10 cellular contexts compared by ENCODE assay signal in genomic region chr1:32263236-32263593, GRCh38. TPM values are rescaled to one million over a fixed set of nuclear protein-coding genes. Genes with fewer than 3 reads are reported as not detected.
DNase-seq lines count a peak whose midpoint lies in the region; ATAC-seq and TF ChIP-seq lines count a peak whose summit lies in the region.
"Not testable (repeated sequence)": the region's sequence is repeated elsewhere in the genome, so short reads cannot be mapped to it uniquely, and the experiment has no call there.
"Had no signal": no experiment of that assay in that cellular context is flagged by ENCODE, and none has a peak within 500 bp of the region (broad histone marks: within the 10 kb centered on the region; RNA-seq: fewer than 3 reads in every experiment).

No MANE protein-coding gene starts in this region.

- H3K27me3 ChIP-seq in BLaER1; GM23338 (ENCODE audit: insufficient read depth): not testable (repeated sequence)

- not testable (repeated sequence) for H3K4me3 ChIP-seq in BLaER1, GM23338

- POLR2A ChIA-PET in T-cell (lab: Charles Lee): interaction anchor here in 1 of 2 donors (0.6 kb wide), 1 partner anchor 961 kb away, joined by 3 read pairs; no protein-coding TSS in a partner anchor
- POLR2A ChIA-PET in activated naive CD8-positive, alpha-beta T cell treated with anti-CD3 and anti-CD28 coated beads, Interleukin-2, amount 10 ng/mL, durations not matched to agents 7 days and 5 days (lab: Charles Lee): interaction anchor here (16.7 kb wide), 1 partner anchor 12 kb away, joined by 183 read pairs; the partner anchor contains the start of gene LCK
- POLR2A ChIA-PET in naive thymus-derived CD8-positive, alpha-beta T cell (lab: Charles Lee): interaction anchor here (0.7 to 50.5 kb wide), 3 partner anchors 7 to 156 kb away, joined by 4 to 2080 read pairs (median 2080); partner anchors contain the start of genes EIF3I, FAM167B, HDAC1 and KPNA6

- peak overlapping the region; percentile 89 for H3K4me2 ChIP-seq in BLaER1
- not testable (repeated sequence) for H3K4me2 ChIP-seq in GM23338

- not testable (repeated sequence) for H3K9me3 Mint-ChIP-seq in GM23338; T-cell; activated CD8-positive, alpha-beta memory T cell treated with anti-CD3 and anti-CD28 coated beads, Interleukin-2, amount 10 ng/mL, durations not matched to agents 7 days and 5 days (ENCODE audit: low read depth); activated naive CD8-positive, alpha-beta T cell treated with anti-CD3 and anti-CD28 coated beads, Interleukin-2, amount 10 ng/mL, durations not matched to agents 7 days and 5 days; naive thymus-derived CD8-positive, alpha-beta T cell

- H3K4me1 ChIP-seq in BLaER1: peaks cover 53% of the 10 kb centered on the region
- H3K4me1 ChIP-seq in GM23338 (ENCODE audit: insufficient read depth): not testable (repeated sequence)

- peak overlapping the region; percentile 59; the same call in 1 of the 2 replicates for H2AFZ ChIP-seq in GM23338

- H3K4me1 Mint-ChIP-seq in GM23338 (peaks cover 13% of the 10 kb centered on the region), T-cell (peaks cover 58 to 67% (median 65%) of the 10 kb centered on the region in 3 donors)
- peaks cover 55% of the 10 kb centered on the region for H3K4me1 Mint-ChIP-seq in activated CD8-positive, alpha-beta memory T cell treated with anti-CD3 and anti-CD28 coated beads, Interleukin-2, amount 10 ng/mL, durations not matched to agents 7 days and 5 days
- H3K4me1 Mint-ChIP-seq in activated naive CD8-positive, alpha-beta T cell treated with anti-CD3 and anti-CD28 coated beads, Interleukin-2, amount 10 ng/mL, durations not matched to agents 7 days and 5 days: peaks cover 41% of the 10 kb centered on the region
- peaks cover 26 to 68% (median 58%) of the 10 kb centered on the region in 4 donors for H3K4me1 Mint-ChIP-seq in naive thymus-derived CD8-positive, alpha-beta T cell

- H3K36me3 ChIP-seq in BLaER1; GM23338 (ENCODE audit: insufficient read depth): not testable (repeated sequence)

- not testable (repeated sequence) for H3K36me3 Mint-ChIP-seq in GM23338 (ENCODE audit: low read depth)
- H3K36me3 Mint-ChIP-seq in T-cell: peaks cover 23% of the 10 kb centered on the region
- peaks cover 35% of the 10 kb centered on the region for H3K36me3 Mint-ChIP-seq in activated CD8-positive, alpha-beta memory T cell treated with anti-CD3 and anti-CD28 coated beads, Interleukin-2, amount 10 ng/mL, durations not matched to agents 7 days and 5 days
- H3K36me3 Mint-ChIP-seq in activated naive CD8-positive, alpha-beta T cell treated with anti-CD3 and anti-CD28 coated beads, Interleukin-2, amount 10 ng/mL, durations not matched to agents 7 days and 5 days: peaks cover 32% of the 10 kb centered on the region
- peaks cover 4 to 39% (median 9%) of the 10 kb centered on the region in 3 donors for H3K36me3 Mint-ChIP-seq in naive thymus-derived CD8-positive, alpha-beta T cell

- not testable (repeated sequence) for H3K9me3 ChIP-seq in BLaER1

- H3K4me3 Mint-ChIP-seq in GM23338; activated CD8-positive, alpha-beta memory T cell treated with anti-CD3 and anti-CD28 coated beads, Interleukin-2, amount 10 ng/mL, durations not matched to agents 7 days and 5 days: not testable (repeated sequence)
- H3K4me3 Mint-ChIP-seq in T-cell: peak overlapping the region in 1 of 3 donors; percentile 68
- H3K4me3 Mint-ChIP-seq in activated naive CD8-positive, alpha-beta T cell treated with anti-CD3 and anti-CD28 coated beads, Interleukin-2, amount 10 ng/mL, durations not matched to agents 7 days and 5 days: peak overlapping the region; percentile 74
- H3K4me3 Mint-ChIP-seq in naive thymus-derived CD8-positive, alpha-beta T cell: peak overlapping the region in 7 of 10 donors; percentile 41 to 83 (median 80)

- H3K27ac ChIP-seq in BLaER1: peak overlapping the region; percentile 80
- H3K27ac ChIP-seq in GM23338 (ENCODE audit: low read depth): not testable (repeated sequence)

- DNase-seq in GM23338 (ENCODE audit: low spot score); T-cell; activated CD8-positive, alpha-beta memory T cell treated with anti-CD3 and anti-CD28 coated beads, Interleukin-2, amount 10 ng/mL, durations not matched to agents 7 days and 5 days; activated naive CD8-positive, alpha-beta T cell treated with anti-CD3 and anti-CD28 coated beads, Interleukin-2, amount 10 ng/mL, durations not matched to agents 7 days and 5 days; naive thymus-derived CD8-positive, alpha-beta T cell: not testable (repeated sequence)

- TF ChIP-seq CTCF in GM23338 (conservative IDR thresholded peaks at IDR 0.05; ENCODE audit: low read depth in 2 of 2): not testable (repeated sequence)

- H3K27me3 Mint-ChIP-seq in GM23338 (ENCODE audit: insufficient read depth, low read depth, poor library complexity); T-cell; activated CD8-positive, alpha-beta memory T cell treated with anti-CD3 and anti-CD28 coated beads, Interleukin-2, amount 10 ng/mL, durations not matched to agents 7 days and 5 days; activated naive CD8-positive, alpha-beta T cell treated with anti-CD3 and anti-CD28 coated beads, Interleukin-2, amount 10 ng/mL, durations not matched to agents 7 days and 5 days; naive thymus-derived CD8-positive, alpha-beta T cell: not testable (repeated sequence)

- not testable (repeated sequence) for ATAC-seq in GM23338; T-cell (replicated peaks in 1 of 4); activated CD8-positive, alpha-beta memory T cell treated with anti-CD3 and anti-CD28 coated beads, Interleukin-2, amount 10 ng/mL, durations not matched to agents 7 days and 5 days; activated naive CD8-positive, alpha-beta T cell treated with anti-CD3 and anti-CD28 coated beads, Interleukin-2, amount 10 ng/mL, durations not matched to agents 7 days and 5 days (ENCODE audit: low read depth); naive thymus-derived CD8-positive, alpha-beta T cell

- not testable (repeated sequence) for H4K20me1 ChIP-seq in BLaER1; GM23338 (replicated peaks; ENCODE audit: insufficient read depth)

- not testable (repeated sequence) for H3K79me2 ChIP-seq in GM23338 (replicated peaks; ENCODE audit: insufficient read depth)

- H3K27ac Mint-ChIP-seq in GM23338: not testable (repeated sequence)
- H3K27ac Mint-ChIP-seq in T-cell: peak overlapping the region; percentile 80 to 87
- H3K27ac Mint-ChIP-seq in activated CD8-positive, alpha-beta memory T cell treated with anti-CD3 and anti-CD28 coated beads, Interleukin-2, amount 10 ng/mL, durations not matched to agents 7 days and 5 days: peak overlapping the region; percentile 85
- peak overlapping the region; percentile 85 for H3K27ac Mint-ChIP-seq in activated naive CD8-positive, alpha-beta T cell treated with anti-CD3 and anti-CD28 coated beads, Interleukin-2, amount 10 ng/mL, durations not matched to agents 7 days and 5 days
- H3K27ac Mint-ChIP-seq in naive thymus-derived CD8-positive, alpha-beta T cell: peak overlapping the region; percentile 51 to 97 (median 96)

- H3K9me2 ChIP-seq in GM23338 (ENCODE audit: insufficient read depth): not testable (repeated sequence)

- H3K9ac ChIP-seq in BLaER1: not testable (repeated sequence)

- CTCF ChIA-PET in T-cell (lab: Charles Lee): interaction anchor here in 1 of 2 donors (1.4 kb wide), 1 partner anchor 14 kb away, joined by 7 read pairs; no protein-coding TSS in a partner anchor
- CTCF ChIA-PET in activated CD8-positive, alpha-beta memory T cell treated with anti-CD3 and anti-CD28 coated beads, Interleukin-2, amount 10 ng/mL, durations not matched to agents 7 days and 5 days (lab: Charles Lee): interaction anchor here (0.9 to 11.3 kb wide), 4 partner anchors 8 to 29 kb away, joined by 3 to 94 read pairs (median 6); partner anchors contain the start of genes FAM167B, HDAC1 and LCK

- not testable (repeated sequence) for H3F3A ChIP-seq in GM23338 (replicated peaks; ENCODE audit: low read depth)

RNA-seq across cellular contexts. Expression of gene LCK, which starts 12.2 kb away (rescaled TPM):
- total RNA-seq in GM23338 (2014; rRNA removed; shearing (Covaris generic)): 69.4 and 86.6 TPM in 2 replicates
- polyA plus RNA-seq in GM23338 (2016; fragmentation: Nextera tagmentation; extraction: Ambion mirVana): 33.2 and 37.5 TPM in 2 replicates
- 100 to 1,000 TPM; 341 to 489 (median 428) TPM for total RNA-seq in T-cell
- 100 to 1,000 TPM; 441 to 481 TPM for total RNA-seq in activated CD8-positive, alpha-beta memory T cell treated with anti-CD3 and anti-CD28 coated beads, Interleukin-2, amount 10 ng/mL, durations not matched to agents 7 days and 5 days
- total RNA-seq in activated naive CD8-positive, alpha-beta T cell treated with anti-CD3 and anti-CD28 coated beads, Interleukin-2, amount 10 ng/mL, durations not matched to agents 7 days and 5 days: 100 to 1,000 TPM; 460 to 472 TPM
- total RNA-seq in naive thymus-derived CD8-positive, alpha-beta T cell: 100 to 1,000 TPM; 509 to 515 TPM
- polyA plus RNA-seq in naive thymus-derived CD8-positive, alpha-beta T cell: 1,000 to 10,000 TPM in 1 of 3 donors, 100 to 1,000 TPM in 2; 876 to 1,069 (median 952) TPM
- total RNA-seq: A172, HFFc6, SJSA1 had no signal

RNA-seq across cellular contexts. Expression of gene FAM167B, which starts 16.2 kb away (rescaled TPM):
- 0.31 TPM in 1 of 2 replicates, not detected in the other for total RNA-seq in GM23338 (2014; rRNA removed; shearing (Covaris generic))
- polyA plus RNA-seq in GM23338 (2016; fragmentation: Nextera tagmentation; extraction: Ambion mirVana): 2.2 TPM in 2 replicates
- total RNA-seq in T-cell: 1 to 10 TPM in 1 of 5 donors, under 1 TPM in 4; 0.65 to 1.0 (median 0.95) TPM
- total RNA-seq in activated CD8-positive, alpha-beta memory T cell treated with anti-CD3 and anti-CD28 coated beads, Interleukin-2, amount 10 ng/mL, durations not matched to agents 7 days and 5 days: 1 to 10 TPM in 1 of 2 experiments, under 1 TPM in 1; 0.80 to 1.2 TPM
- total RNA-seq in activated naive CD8-positive, alpha-beta T cell treated with anti-CD3 and anti-CD28 coated beads, Interleukin-2, amount 10 ng/mL, durations not matched to agents 7 days and 5 days: 1 to 10 TPM in 1 of 2 experiments, under 1 TPM in 1; 0.88 to 1.1 TPM
- 1 to 10 TPM; 1.5 to 1.7 TPM for total RNA-seq in naive thymus-derived CD8-positive, alpha-beta T cell
- not detected for polyA plus RNA-seq in naive thymus-derived CD8-positive, alpha-beta T cell
- total RNA-seq: K562 had no signal
- polyA plus RNA-seq: K562 had no signal

RNA-seq across cellular contexts. Expression of gene HDAC1, which starts 28.7 kb away (rescaled TPM):
- total RNA-seq in GM23338 (2014; rRNA removed; shearing (Covaris generic)): 104 and 116 TPM in 2 replicates
- polyA plus RNA-seq in GM23338 (2016; fragmentation: Nextera tagmentation; extraction: Ambion mirVana): 82.6 and 84.7 TPM in 2 replicates
- total RNA-seq in T-cell: 100 to 1,000 TPM; 117 to 153 (median 142) TPM
- total RNA-seq in activated CD8-positive, alpha-beta memory T cell treated with anti-CD3 and anti-CD28 coated beads, Interleukin-2, amount 10 ng/mL, durations not matched to agents 7 days and 5 days: 100 to 1,000 TPM; 183 to 189 TPM
- total RNA-seq in activated naive CD8-positive, alpha-beta T cell treated with anti-CD3 and anti-CD28 coated beads, Interleukin-2, amount 10 ng/mL, durations not matched to agents 7 days and 5 days: 100 to 1,000 TPM; 195 to 197 TPM
- total RNA-seq in naive thymus-derived CD8-positive, alpha-beta T cell: 100 to 1,000 TPM; 154 to 156 TPM
- 100 to 1,000 TPM; 171 to 202 (median 173) TPM for polyA plus RNA-seq in naive thymus-derived CD8-positive, alpha-beta T cell

RNA-seq across cellular contexts. Expression of gene EIF3I, which starts 41.0 kb away (rescaled TPM):
- 249 and 274 TPM in 2 replicates for total RNA-seq in GM23338 (2014; rRNA removed; shearing (Covaris generic))
- 224 and 228 TPM in 2 replicates for polyA plus RNA-seq in GM23338 (2016; fragmentation: Nextera tagmentation; extraction: Ambion mirVana)
- total RNA-seq in T-cell: 100 to 1,000 TPM in 2 of 5 donors, 10 to 100 TPM in 3; 94.9 to 117 (median 98.4) TPM
- total RNA-seq in activated CD8-positive, alpha-beta memory T cell treated with anti-CD3 and anti-CD28 coated beads, Interleukin-2, amount 10 ng/mL, durations not matched to agents 7 days and 5 days: 100 to 1,000 TPM; 162 to 227 TPM
- 100 to 1,000 TPM; 123 to 130 TPM for total RNA-seq in activated naive CD8-positive, alpha-beta T cell treated with anti-CD3 and anti-CD28 coated beads, Interleukin-2, amount 10 ng/mL, durations not matched to agents 7 days and 5 days
- total RNA-seq in naive thymus-derived CD8-positive, alpha-beta T cell: 10 to 100 TPM; 80.3 to 96.9 TPM
- 100 to 1,000 TPM; 167 to 181 (median 179) TPM for polyA plus RNA-seq in naive thymus-derived CD8-positive, alpha-beta T cell

RNA-seq across cellular contexts. Expression of gene TMEM234, which starts 41.1 kb away (rescaled TPM):
- 4.7 and 7.7 TPM in 2 replicates for total RNA-seq in GM23338 (2014; rRNA removed; shearing (Covaris generic))
- polyA plus RNA-seq in GM23338 (2016; fragmentation: Nextera tagmentation; extraction: Ambion mirVana): 8.1 and 8.2 TPM in 2 replicates
- total RNA-seq in T-cell: 10 to 100 TPM; 14.0 to 29.6 (median 26.0) TPM
- total RNA-seq in activated CD8-positive, alpha-beta memory T cell treated with anti-CD3 and anti-CD28 coated beads, Interleukin-2, amount 10 ng/mL, durations not matched to agents 7 days and 5 days: 10 to 100 TPM; 11.7 to 12.3 TPM
- total RNA-seq in activated naive CD8-positive, alpha-beta T cell treated with anti-CD3 and anti-CD28 coated beads, Interleukin-2, amount 10 ng/mL, durations not matched to agents 7 days and 5 days: 10 to 100 TPM; 15.7 to 16.5 TPM
- 10 to 100 TPM; 24.3 to 26.4 TPM for total RNA-seq in naive thymus-derived CD8-positive, alpha-beta T cell
- 1 to 10 TPM; 2.1 to 4.9 (median 4.4) TPM for polyA plus RNA-seq in naive thymus-derived CD8-positive, alpha-beta T cell
